In genomic region chrX:108223606-108224005, GRCh38 we compare ENCODE assay signal across 13 cellular contexts.
"Had no signal": no experiment of that assay in that cellular context is flagged by ENCODE, and none has a peak within 500 bp of the region (broad histone marks: within the 10 kb centered on the region; RNA-seq: fewer than 3 reads in every experiment).

No MANE protein-coding gene starts in this region.

- H3K4me1 ChIP-seq: ascending aorta, psoas muscle, sigmoid colon had no signal

- H3K36me3 ChIP-seq: ascending aorta, heart left ventricle, sigmoid colon, spleen, thyroid gland had no signal

- ATAC-seq: activated T-helper 17 cell treated with anti-CD3 and anti-CD28 coated beads, Interleukin-2, amount 50 U/mL, for 72 hours; left colon; natural killer cell; psoas muscle had no signal

- DNase-seq: activated CD4-positive, alpha-beta T cell treated with anti-CD3 and anti-CD28 coated beads, Interleukin-2, amount 50 U/mL, for 1 hour; activated CD8-positive, alpha-beta memory T cell treated with anti-CD3 and anti-CD28 coated beads for 24 hours; activated naive CD4-positive, alpha-beta T cell treated with Interleukin-2 at 50 U/mL for 16 hours; erythroblast; left colon; natural killer cell; psoas muscle; sigmoid colon; spleen; thyroid gland had no signal

- H3K9me3 ChIP-seq: ascending aorta, heart left ventricle, psoas muscle, sigmoid colon, spleen, thyroid gland had no signal

- H3K4me3 ChIP-seq: ascending aorta, heart left ventricle, psoas muscle, sigmoid colon, spleen, thyroid gland had no signal

- H3K27ac ChIP-seq: ascending aorta, psoas muscle, thyroid gland had no signal

- H3K27me3 ChIP-seq: ascending aorta, sigmoid colon, thyroid gland had no signal
